In genomic region chr2:231613655-231614558, GRCh38 we compare ENCODE assay signal across 8 cellular contexts. TPM values are rescaled to one million over a fixed set of nuclear protein-coding genes. Genes with fewer than 3 reads are reported as not detected.
DNase-seq lines count a peak whose midpoint lies in the region; ATAC-seq and TF ChIP-seq lines count a peak whose summit lies in the region.

No MANE protein-coding gene starts in this region.

- CTCF ChIA-PET in CD4-positive, alpha-beta memory T cell (lab: Charles Lee; ENCODE audit: partially characterized antibody) = interaction anchor here (0.7 to 13.3 kb wide), 21 partner anchors 10 to 100 kb away, joined by 3 to 286 read pairs (median 4); partner anchors contain the start of gene PTMA

- H4K20me1 ChIP-seq in OCI-LY1 (ENCODE audit: insufficient read depth, low read length) = no peaks in the 10 kb centered on the region

- H3K27ac Mint-ChIP-seq in CD4-positive, alpha-beta memory T cell = peak overlapping the region; percentile 87 to 95 (median 92)
- H3K27ac Mint-ChIP-seq in activated T-cell treated with anti-CD3 and anti-CD28 coated beads, Interleukin-2, amount 50 U/mL, for 24 hours = peak overlapping the region; percentile 99

- H3K4me1 ChIP-seq in CD4-positive, alpha-beta memory T cell (ENCODE audit: insufficient read depth, low read length) = peaks cover 23% of the 10 kb centered on the region
- peaks cover 60% of the 10 kb centered on the region for H3K4me1 ChIP-seq in OCI-LY1 (ENCODE audit: insufficient read depth, low read length, severe bottlenecking)
- H3K4me1 ChIP-seq in muscle layer of duodenum (ENCODE audit: control insufficient read depth in 1 of 2, insufficient read depth in 2 of 2, low read length in 2 of 2) = peaks cover 13 to 35% of the 10 kb centered on the region in 2 donors

- H3K27ac ChIP-seq in CD4-positive, alpha-beta memory T cell (ENCODE audit: low read depth, low read length) = peak overlapping the region; percentile 65
- H3K27ac ChIP-seq in OCI-LY1 (ENCODE audit: low read depth, low read length, poor library complexity, severe bottlenecking) (peak overlapping the region; percentile 99), muscle layer of duodenum (ENCODE audit: low read length) (peak overlapping the region; percentile 91)

- POLR2A ChIA-PET in CD4-positive, alpha-beta memory T cell (lab: Charles Lee; ENCODE audit: partially characterized antibody) = interaction anchor here (0.6 to 7.4 kb wide), 17 partner anchors 9 to 150 kb away, joined by 3 to 116 read pairs (median 4); partner anchors contain the start of genes NCL and PTMA

- peak; percentile 51 to 71 (median 55) for DNase-seq in CD4-positive, alpha-beta memory T cell
- peak; percentile 92 for DNase-seq in activated T-cell treated with anti-CD3 and anti-CD28 coated beads, Interleukin-2, amount 50 U/mL, for 24 hours
- DNase-seq in stimulated activated CD8-positive, alpha-beta memory T cell treated with anti-CD3 and anti-CD28 coated beads, Interleukin-7, amount 100 ng/mL, for 4 hours (ENCODE audit: low read depth in 2 of 2) = peak; percentile 60 to 78

- H3K9me2 ChIP-seq in OCI-LY1 (ENCODE audit: low read depth, low read length) = no peaks in the 10 kb centered on the region

- H3K79me2 ChIP-seq in OCI-LY1 (ENCODE audit: insufficient read depth, low read length) = no peaks in the 10 kb centered on the region

- TF ChIP-seq CTCF in OCI-LY1 (IDR thresholded peaks at IDR 0.05; ENCODE audit: low read length) = peak; percentile 23; the same call in 1 of the 2 replicates

- no peaks in the 10 kb centered on the region for H3K9me3 ChIP-seq in CD4-positive, alpha-beta memory T cell (ENCODE audit: control insufficient read depth in 1 of 2, low read length in 2 of 2)
- H3K9me3 ChIP-seq in OCI-LY1 (ENCODE audit: low read length) (no peaks in the 10 kb centered on the region), muscle layer of duodenum (ENCODE audit: control insufficient read depth in 1 of 2, low read length in 2 of 2) (no peaks in the 10 kb centered on the region)

- H3K9me3 Mint-ChIP-seq in CD4-positive, alpha-beta memory T cell = no peaks in the 10 kb centered on the region
- H3K9me3 Mint-ChIP-seq in activated T-cell treated with anti-CD3 and anti-CD28 coated beads, Interleukin-2, amount 50 U/mL, for 24 hours = no peaks in the 10 kb centered on the region

- H3K36me3 Mint-ChIP-seq in CD4-positive, alpha-beta memory T cell = no peaks in the 10 kb centered on the region
- H3K36me3 Mint-ChIP-seq in activated T-cell treated with anti-CD3 and anti-CD28 coated beads, Interleukin-2, amount 50 U/mL, for 24 hours (ENCODE audit: low read depth) = no peaks in the 10 kb centered on the region

- no peak overlapping the region for H2AFZ ChIP-seq in OCI-LY1 (ENCODE audit: low read length)

- H3K4me3 Mint-ChIP-seq in CD4-positive, alpha-beta memory T cell = peak overlapping the region; percentile 84 to 96 (median 91)
- H3K4me3 Mint-ChIP-seq in activated T-cell treated with anti-CD3 and anti-CD28 coated beads, Interleukin-2, amount 50 U/mL, for 24 hours = peak overlapping the region; percentile 81

- no peaks in the 10 kb centered on the region for H3K36me3 ChIP-seq in CD4-positive, alpha-beta memory T cell (ENCODE audit: insufficient read depth, low read length)
- H3K36me3 ChIP-seq in OCI-LY1 (ENCODE audit: insufficient read depth, low read length) (no peaks in the 10 kb centered on the region), muscle layer of duodenum (ENCODE audit: control insufficient read depth in 1 of 2, insufficient read depth in 2 of 2, low read length in 2 of 2) (peaks cover 0 to 6% of the 10 kb centered on the region in 2 donors)

- no peaks in the 10 kb centered on the region for H3K27me3 ChIP-seq in CD4-positive, alpha-beta memory T cell (ENCODE audit: insufficient read depth, low read length)
- H3K27me3 ChIP-seq in OCI-LY1 (ENCODE audit: insufficient read depth, low read length) (no peaks in the 10 kb centered on the region), muscle layer of duodenum (ENCODE audit: low read depth, low read length) (no peaks in the 10 kb centered on the region)

- H3K4me3 ChIP-seq in CD4-positive, alpha-beta memory T cell (ENCODE audit: low read length in 2 of 2) = peak overlapping the region; percentile 47 to 62
- H3K4me3 ChIP-seq in OCI-LY1 (ENCODE audit: low read depth, low read length, poor library complexity, severe bottlenecking) (peak overlapping the region; percentile 53), muscle layer of duodenum (ENCODE audit: low read depth in 1 of 2, low read length in 2 of 2) (peak overlapping the region; percentile 26 to 72)

- intact Hi-C loops in CD4-positive, alpha-beta memory T cell (cut with micrococcal nuclease) = loop anchor here (1.0 to 2.0 kb wide), 2 partner anchors 48 to 167 kb away; partner anchors contain the start of gene PDE6D

- H3K9ac ChIP-seq in OCI-LY1 (ENCODE audit: low read length) = peak overlapping the region; percentile 92

- 0 out of 2 replicates have a peak, but pooled peaks cover 8% of the 10 kb centered on the region for H3F3A ChIP-seq in OCI-LY1 (ENCODE audit: insufficient read depth, low read length)

- peak overlapping the region; percentile 84 for H3K4me2 ChIP-seq in OCI-LY1 (ENCODE audit: low read length)

- ATAC-seq in GM19324 (IDR thresholded peaks at IDR 0.05; ENCODE audit: low FRiP score, unreplicated experiment) = peak; percentile 60
- peak; percentile 63 for ATAC-seq in HG03439 (IDR thresholded peaks at IDR 0.05; ENCODE audit: unreplicated experiment)
- peak; percentile 60 for ATAC-seq in esophagus mucosa

- no peaks in the 10 kb centered on the region for H3K27me3 Mint-ChIP-seq in CD4-positive, alpha-beta memory T cell
- no peaks in the 10 kb centered on the region for H3K27me3 Mint-ChIP-seq in activated T-cell treated with anti-CD3 and anti-CD28 coated beads, Interleukin-2, amount 50 U/mL, for 24 hours

- peaks cover 20 to 43% (median 31%) of the 10 kb centered on the region in 4 donors for H3K4me1 Mint-ChIP-seq in CD4-positive, alpha-beta memory T cell
- H3K4me1 Mint-ChIP-seq in activated T-cell treated with anti-CD3 and anti-CD28 coated beads, Interleukin-2, amount 50 U/mL, for 24 hours (ENCODE audit: low read depth) = peaks cover 60% of the 10 kb centered on the region

RNA-seq across cellular contexts. Expression of gene TEX44, which starts 21.2 kb away (rescaled TPM):
- total RNA-seq in CD4-positive, alpha-beta memory T cell = not detected
- not detected for polyA plus RNA-seq in CD4-positive, alpha-beta memory T cell
- total RNA-seq in esophagus mucosa = not detected

Comparison
In these comparisons a context has a peak if more than half of its experiments do, and no peak if none do; other contexts are left out.
1. Peak in every context shown above with its lines: DNase-seq, ATAC-seq, H3K4me3 ChIP-seq and H3K27ac ChIP-seq.